21 cellular contexts compared by ENCODE assay signal in genomic region chr19:51431124-51431523, GRCh38. TPM values are rescaled to one million over a fixed set of nuclear protein-coding genes. Genes with fewer than 3 reads are reported as not detected.
DNase-seq lines count a peak whose midpoint lies in the region; ATAC-seq and TF ChIP-seq lines count a peak whose summit lies in the region.
"Had no signal": no experiment of that assay in that cellular context is flagged by ENCODE, and none has a peak within 500 bp of the region (broad histone marks: within the 10 kb centered on the region; RNA-seq: fewer than 3 reads in every experiment).

No MANE protein-coding gene starts in this region.

- no peak overlapping the region for H3K9ac ChIP-seq in mammary epithelial cell (ENCODE audit: insufficient read depth, low read length)

- H4K20me1 ChIP-seq in mammary epithelial cell (ENCODE audit: insufficient read depth, low read length), result no peaks in the 10 kb centered on the region

- CTCF ChIA-PET in MCF 10A (lab: Yijun Ruan, JAX) (interaction anchor here (0.6 kb wide), 2 partner anchors 21 to 42 kb away, joined by 3 read pairs; no protein-coding TSS in a partner anchor), mammary epithelial cell (lab: Charles Lee; ENCODE audit: low non-redundant PET) (no interaction called here)

- H3K27ac Mint-ChIP-seq in MCF 10A (ENCODE audit: low read depth, unreplicated experiment), result no peak overlapping the region

- H3K27me3 Mint-ChIP-seq in MCF 10A (ENCODE audit: insufficient read depth, unreplicated experiment), result no peaks in the 10 kb centered on the region

- H3K4me2 ChIP-seq in mammary epithelial cell (ENCODE audit: insufficient read depth, low read depth, low read length), result no peak overlapping the region

- ATAC-seq in right lobe of liver (peak; percentile 78 to 92 (median 83)), HG02970 (IDR thresholded peaks at IDR 0.05; ENCODE audit: low FRiP score, unreplicated experiment) (no peak)
- ATAC-seq: HCT116 had no signal

- H3K9me3 ChIP-seq in mammary epithelial cell (replicated peaks; ENCODE audit: insufficient read depth, low read length) (no peaks in the 10 kb centered on the region), right lobe of liver (no peaks in the 10 kb centered on the region)
- H3K9me3 ChIP-seq: Caco-2 had no signal

- POLR2A ChIA-PET in MCF 10A (lab: Yijun Ruan, JAX), result interaction anchor here (0.7 kb wide), 1 partner anchor 13 kb away, joined by 3 read pairs; no protein-coding TSS in a partner anchor

- H3K36me3 Mint-ChIP-seq in MCF 10A (ENCODE audit: insufficient read depth, unreplicated experiment), result no peaks in the 10 kb centered on the region

- DNase-seq in MCF 10A (ENCODE audit: unreplicated experiment) (peak; percentile 5), mammary epithelial cell (no peak), NOMO-1 treated with dmso at 0.1 percent for 144 hours (lab: John Stamatoyannopoulos, UW; ENCODE audit: unreplicated experiment) (peak; percentile 62), right lobe of liver (no peak), DMS153 treated with DMSO at 0.1 percent for 48 hours (lab: John Stamatoyannopoulos, UW; ENCODE audit: unreplicated experiment) (no peak), NCI-H1417 treated with DMSO at 0.1 percent for 48 hours (lab: John Stamatoyannopoulos, UW) (no peak), foreskin fibroblast (no peak)
- DNase-seq: Caco-2, DMS53, NCI-H1417, NCI-H2029, NCI-H510A, NCI-H82 had no signal

- H3K4me1 ChIP-seq in mammary epithelial cell (ENCODE audit: insufficient read depth, low read length) (no peaks in the 10 kb centered on the region), right lobe of liver (peaks cover 0 to 14% (median 5%) of the 10 kb centered on the region in 4 donors)
- H3K4me1 ChIP-seq: Caco-2 had no signal

- H3K4me1 Mint-ChIP-seq in MCF 10A (ENCODE audit: insufficient read depth, unreplicated experiment), result no peaks in the 10 kb centered on the region

- WGBS in mammary epithelial cell (ENCODE audit: low coverage, missing lambda C conversion rate), result 39% methylated on average over 3 of the region's 3 CpGs
- 8% methylated on average over 3 of the region's 3 CpGs for WGBS in right lobe of liver (ENCODE audit: insufficient coverage, low coverage, low lambda C conversion rate, missing lambda C conversion rate)

- in situ Hi-C loops in mammary epithelial cell (cut with MboI; ENCODE audit: low sequenced_read_pairs in 2 of 2), result no loop called here

- H3K27ac ChIP-seq in mammary epithelial cell (ENCODE audit: insufficient read depth, low read depth, low read length) (no peak overlapping the region), right lobe of liver (peak overlapping the region in 1 of 3 donors; percentile 15)
- H3K27ac ChIP-seq: C4-2B had no signal

- no peaks in the 10 kb centered on the region for H3K27me3 ChIP-seq in mammary epithelial cell (ENCODE audit: insufficient read depth, low read length)
- no peaks in the 10 kb centered on the region for H3K27me3 ChIP-seq in right lobe of liver

- intact Hi-C loops in MCF 10A (cut with micrococcal nuclease), result no loop called here
- intact Hi-C loops in mammary epithelial cell (cut with micrococcal nuclease), result no loop called here
- intact Hi-C loops in right lobe of liver (cut with DNase I), result no loop called here

- BruUV-seq in MCF 10A (replicated peaks; lab: Mats Ljungman, UMichigan), result no TSS peak
- BruUV-seq in mammary epithelial cell (replicated peaks; lab: Mats Ljungman, UMichigan), result no TSS peak

- no peaks in the 10 kb centered on the region for H3K79me2 ChIP-seq in mammary epithelial cell (ENCODE audit: insufficient read depth, low read length)

- TF ChIP-seq POLR2A in right lobe of liver (IDR thresholded peaks at IDR 0.05), result no peak

- H3K4me3 ChIP-seq in mammary epithelial cell (replicated peaks in 1 of 3; ENCODE audit: insufficient read depth in 1 of 3, low read depth in 2 of 3, low read length in 3 of 3) (no peak overlapping the region), right lobe of liver (no peak overlapping the region), foreskin fibroblast (ENCODE audit: low read depth in 1 of 2, low read length in 2 of 2) (no peak overlapping the region)

- H2AFZ ChIP-seq in mammary epithelial cell (ENCODE audit: low read depth, low read length), result no peak overlapping the region

- no peaks in the 10 kb centered on the region for H3K9me3 Mint-ChIP-seq in MCF 10A (ENCODE audit: unreplicated experiment)

- no peaks in the 10 kb centered on the region for H3K36me3 ChIP-seq in mammary epithelial cell (ENCODE audit: insufficient read depth, low read length)
- no peaks in the 10 kb centered on the region for H3K36me3 ChIP-seq in right lobe of liver

- dilution Hi-C loops in mammary epithelial cell (cut with HindIII; ENCODE audit: low sequenced_read_pairs), result no loop called here

- no peak for TF ChIP-seq CTCF in MCF 10A (IDR thresholded peaks at IDR 0.05; ENCODE audit: unreplicated experiment)
- no peak for TF ChIP-seq CTCF in mammary epithelial cell (conservative IDR thresholded peaks at IDR 0.05 in 1 of 2, IDR thresholded peaks at IDR 0.05 in 1 of 2; ENCODE audit: extremely low read depth in 1 of 2, insufficient read depth in 1 of 2, low read depth in 1 of 2, low read length in 2 of 2)
- TF ChIP-seq CTCF in right lobe of liver (IDR thresholded peaks at IDR 0.05), result no peak
- TF ChIP-seq CTCF in foreskin fibroblast (IDR thresholded peaks at IDR 0.05; ENCODE audit: low read depth, low read length), result no peak

- H3K4me3 Mint-ChIP-seq in MCF 10A (ENCODE audit: unreplicated experiment), result no peak overlapping the region

RNA-seq across cellular contexts. Expression of gene SIGLEC10, which starts 13.7 kb away (rescaled TPM):
- total RNA-seq in MCF 10A (2022) (not detected in 2 replicates), mammary epithelial cell (not detected), right lobe of liver (10 to 100 TPM in 2 of 6 experiments, 1 to 10 TPM in 4; 2.0 to 12.4 (median 5.6) TPM)
- not detected for polyA plus RNA-seq in mammary epithelial cell
- not detected for polyA minus RNA-seq in mammary epithelial cell
- total RNA-seq: A172, Caco-2, HT1080, RPMI7951, SK-MEL-5 had no signal

RNA-seq across cellular contexts. Expression of gene SIGLEC8, which starts 27.1 kb away (rescaled TPM):
- total RNA-seq in MCF 10A (2022) (not detected in 2 replicates), mammary epithelial cell (not detected), right lobe of liver (1 to 10 TPM in 1 of 6 experiments, under 1 TPM in 5; 0.31 to 1.4 (median 0.71) TPM)
- not detected for polyA plus RNA-seq in mammary epithelial cell
- not detected for polyA minus RNA-seq in mammary epithelial cell
- total RNA-seq: A172, Caco-2, HT1080, OCI-LY7, RPMI7951, SK-MEL-5 had no signal

RNA-seq across cellular contexts. Expression of gene C19orf84, which starts 40.7 kb away (rescaled TPM):
- total RNA-seq in MCF 10A (2022) (not detected in 2 replicates), mammary epithelial cell (not detected), right lobe of liver (not detected)
- polyA plus RNA-seq in mammary epithelial cell, result not detected
- not detected for polyA minus RNA-seq in mammary epithelial cell
- total RNA-seq: A172, Caco-2, HT1080, OCI-LY7, RPMI7951, SK-MEL-5 had no signal

RNA-seq across cellular contexts. Expression of gene LIM2, which starts 43.4 kb away (rescaled TPM):
- total RNA-seq in MCF 10A (2022), result not detected in 2 replicates
- total RNA-seq in mammary epithelial cell, result not detected
- not detected for polyA plus RNA-seq in mammary epithelial cell
- not detected for polyA minus RNA-seq in mammary epithelial cell
- total RNA-seq in right lobe of liver, result not detected
- total RNA-seq: A172, Caco-2, HT1080, OCI-LY7, RPMI7951, SK-MEL-5 had no signal

RNA-seq across cellular contexts. Expression of gene CEACAM18, which starts 47.2 kb away (rescaled TPM):
- total RNA-seq in MCF 10A (2022), result not detected in 2 replicates
- not detected for total RNA-seq in mammary epithelial cell
- not detected for polyA plus RNA-seq in mammary epithelial cell
- polyA minus RNA-seq in mammary epithelial cell, result not detected
- total RNA-seq in right lobe of liver, result not detected
- total RNA-seq: A172, Caco-2, HT1080, OCI-LY7, RPMI7951, SK-MEL-5 had no signal

Comparison
In these comparisons a context has a peak if more than half of its experiments do, and no peak if none do; other contexts are left out.
1. DNase-seq: peak in MCF 10A (single experiment) and NOMO-1 treated with dmso at 0.1 percent for 144 hours (single experiment); none in mammary epithelial cell (single experiment), right lobe of liver (0 of 3), DMS153 treated with DMSO at 0.1 percent for 48 hours (single experiment), NCI-H1417 treated with DMSO at 0.1 percent for 48 hours (single experiment) and foreskin fibroblast (0 of 2).